ENCODE assay signal across 17 cellular contexts in genomic region chr19:24071078-24071477, GRCh38. TPM values are rescaled to one million over a fixed set of nuclear protein-coding genes. Genes with fewer than 3 reads are reported as not detected.
DNase-seq lines count a peak whose midpoint lies in the region; ATAC-seq and TF ChIP-seq lines count a peak whose summit lies in the region.
"Had no signal": no experiment of that assay in that cellular context is flagged by ENCODE, and none has a peak within 500 bp of the region (broad histone marks: within the 10 kb centered on the region; RNA-seq: fewer than 3 reads in every experiment).

No MANE protein-coding gene starts in this region.

- peaks cover 32 to 35% of the 10 kb centered on the region in 2 donors for H3K4me1 Mint-ChIP-seq in natural killer cell treated with Interleukin-12 subunit alpha and Interleukin-12 subunit beta and Interleukin-15 and Interleukin-18, amount 100 ng/mL, for 72 hours (ENCODE audit: low read depth in 2 of 2)
- H3K4me1 Mint-ChIP-seq in natural killer cell: peaks cover 9 to 14% of the 10 kb centered on the region in 2 donors
- H3K4me1 Mint-ChIP-seq: CD14-positive monocyte had no signal

- peak overlapping the region; percentile 37 for H3K27ac ChIP-seq in neutrophil
- H3K27ac ChIP-seq: BLaER1 had no signal

- no peak overlapping the region for H3K4me3 ChIP-seq in neutrophil (ENCODE audit: low read depth in 1 of 2, low read length in 1 of 2)
- H3K4me3 ChIP-seq: BLaER1 had no signal

- H3K27me3 ChIP-seq in neutrophil: no peaks in the 10 kb centered on the region
- H3K27me3 ChIP-seq: BLaER1 had no signal

- no peak overlapping the region for H3K4me3 Mint-ChIP-seq in natural killer cell treated with Interleukin-12 subunit alpha and Interleukin-12 subunit beta and Interleukin-15 and Interleukin-18, amount 100 ng/mL, for 72 hours
- H3K4me3 Mint-ChIP-seq in natural killer cell: no peak overlapping the region
- H3K4me3 Mint-ChIP-seq: CD14-positive monocyte; CD8-positive, alpha-beta T cell had no signal

- DNase-seq in left ventricle myocardium superior (no peak), left cardiac atrium (no peak), kidney tubule cell (ENCODE audit: low spot score) (peak; percentile 39), natural killer cell (no peak)
- DNase-seq in natural killer cell treated with Interleukin-12 subunit alpha and Interleukin-12 subunit beta and Interleukin-15 and Interleukin-18, amount 100 ng/mL, for 72 hours (ENCODE audit: low spot score): no peak
- DNase-seq: 8988T; Calu3; CD8-positive, alpha-beta T cell; DMS79 treated with DMSO at 0.1 percent for 48 hours; GF-D8; GOT3; H7 had no signal

- peaks cover 39% of the 10 kb centered on the region for H3K36me3 Mint-ChIP-seq in natural killer cell treated with Interleukin-12 subunit alpha and Interleukin-12 subunit beta and Interleukin-15 and Interleukin-18, amount 100 ng/mL, for 72 hours
- H3K36me3 Mint-ChIP-seq in natural killer cell: peaks cover 16% of the 10 kb centered on the region

- intact Hi-C loops in left ventricle myocardium superior (cut with micrococcal nuclease): no loop called here
- intact Hi-C loops in left cardiac atrium (cut with DNase I): no loop called here
- intact Hi-C loops in natural killer cell (cut with micrococcal nuclease): no loop called here

- H3K4me1 ChIP-seq in neutrophil (ENCODE audit: control insufficient read depth in 1 of 2, insufficient read depth in 1 of 2, low read depth in 1 of 2, low read length in 1 of 2): peaks cover 77 to 86% of the 10 kb centered on the region in 2 experiments
- H3K4me1 ChIP-seq: BLaER1 had no signal

- peaks cover 15% of the 10 kb centered on the region for H3K36me3 ChIP-seq in neutrophil

- no peaks in the 10 kb centered on the region for H3K9me3 Mint-ChIP-seq in natural killer cell treated with Interleukin-12 subunit alpha and Interleukin-12 subunit beta and Interleukin-15 and Interleukin-18, amount 100 ng/mL, for 72 hours
- H3K9me3 Mint-ChIP-seq in natural killer cell: peaks cover 0 to 3% of the 10 kb centered on the region in 2 donors
- H3K9me3 Mint-ChIP-seq: CD8-positive, alpha-beta T cell had no signal

- H3K27ac Mint-ChIP-seq in natural killer cell treated with Interleukin-12 subunit alpha and Interleukin-12 subunit beta and Interleukin-15 and Interleukin-18, amount 100 ng/mL, for 72 hours: no peak overlapping the region
- no peak overlapping the region for H3K27ac Mint-ChIP-seq in natural killer cell
- H3K27ac Mint-ChIP-seq: CD14-positive monocyte; CD8-positive, alpha-beta T cell had no signal

- TF ChIP-seq CTCF in neutrophil (IDR thresholded peaks at IDR 0.05): no peak
- no peak for TF ChIP-seq CTCF in natural killer cell (IDR thresholded peaks at IDR 0.05)

- no peaks in the 10 kb centered on the region for H3K9me3 ChIP-seq in neutrophil

- ATAC-seq in left ventricle myocardium superior: peak; percentile 29
- no peak for ATAC-seq in left cardiac atrium
- no peak for ATAC-seq in natural killer cell treated with Interleukin-12 subunit alpha and Interleukin-12 subunit beta and Interleukin-15 and Interleukin-18, amount 100 ng/mL, for 72 hours
- ATAC-seq in GM19324 (IDR thresholded peaks at IDR 0.05; ENCODE audit: low FRiP score, unreplicated experiment): no peak
- ATAC-seq in natural killer cell: no peak
- ATAC-seq: CD8-positive, alpha-beta T cell; HCT116 had no signal

- H3K27me3 Mint-ChIP-seq in natural killer cell treated with Interleukin-12 subunit alpha and Interleukin-12 subunit beta and Interleukin-15 and Interleukin-18, amount 100 ng/mL, for 72 hours: no peaks in the 10 kb centered on the region
- no peaks in the 10 kb centered on the region for H3K27me3 Mint-ChIP-seq in natural killer cell (ENCODE audit: low read depth in 2 of 2)

RNA-seq across cellular contexts. Expression of gene ZNF254, which starts 15.9 kb away (rescaled TPM):
- total RNA-seq in left ventricle myocardium superior (10.2 TPM), left cardiac atrium (10 to 100 TPM; 11.7 to 12.1 TPM), natural killer cell (10 to 100 TPM; 16.7 to 20.5 (median 19.8) TPM)
- 10 to 100 TPM; 10.5 to 13.4 TPM for total RNA-seq in natural killer cell treated with Interleukin-12 subunit alpha and Interleukin-12 subunit beta and Interleukin-15 and Interleukin-18, amount 100 ng/mL, for 72 hours
